In genomic region chr1:23403735-23404486, GRCh38 we compare ENCODE assay signal across 9 cellular contexts. TPM values are rescaled to one million over a fixed set of nuclear protein-coding genes. Genes with fewer than 3 reads are reported as not detected.
A peak's percentile ranks its signal among the peaks of the same experiment; 100 is the strongest.
DNase-seq lines count a peak whose midpoint lies in the region; ATAC-seq, FAIRE-seq and TF ChIP-seq lines count a peak whose summit lies in the region.
"Had no signal": no experiment of that assay in that cellular context is flagged by ENCODE, and none has a peak within 500 bp of the region (broad histone marks: within the 10 kb centered on the region; RNA-seq: fewer than 3 reads in every experiment).

No MANE protein-coding gene starts in this region.

- no peaks in the 10 kb centered on the region for H3K9me3 ChIP-seq in muscle layer of colon (ENCODE audit: low read length)

- H3K4me3 ChIP-seq in Jurkat, Clone E6-1 (ENCODE audit: low read length) = peak overlapping the region; percentile 27
- no peak overlapping the region for H3K4me3 ChIP-seq in muscle layer of colon (ENCODE audit: low read depth in 1 of 2, low read length in 2 of 2)

- H3K9ac ChIP-seq in muscle layer of colon (ENCODE audit: low read length) = no peak overlapping the region

- peak overlapping the region; percentile 71 for H3K27ac ChIP-seq in muscle layer of colon (ENCODE audit: low read depth, low read length)

- peak; percentile 95 for TF ChIP-seq CTCF in D721Med (IDR thresholded peaks at IDR 0.05; ENCODE audit: insufficient read depth, missing control alignments)

- FAIRE-seq in D721Med (lab: Jason Lieb, UNC) = no peak
- FAIRE-seq: colon had no signal

- H3K36me3 ChIP-seq in muscle layer of colon (ENCODE audit: insufficient read depth, low read length) = peaks cover 67% of the 10 kb centered on the region

- DNase-seq in D721Med (ENCODE audit: insufficient read length, low spot score) (peak; percentile 45), OCI-M1 (lab: John Stamatoyannopoulos, UW) (peak; percentile 92), activated T-cell treated with anti-CD3 and anti-CD28 coated beads for 48 hours (ENCODE audit: low read depth) (peak; percentile 83)
- DNase-seq in Jurkat, Clone E6-1 (ENCODE audit: low read depth, low spot score) = peak; percentile 80
- DNase-seq in stimulated activated CD8-positive, alpha-beta memory T cell treated with anti-CD3 and anti-CD28 coated beads, Interleukin-4, amount 100 ng/mL, for 48 hours = peak; percentile 97

- peak; percentile 90 for ATAC-seq in esophagus mucosa
- ATAC-seq in HG02852 (IDR thresholded peaks at IDR 0.05; ENCODE audit: unreplicated experiment) = no peak

- no peaks in the 10 kb centered on the region for H3K27me3 ChIP-seq in muscle layer of colon (ENCODE audit: control insufficient read depth in 1 of 2, insufficient read depth in 2 of 2, low read length in 2 of 2)

- peaks cover 19% of the 10 kb centered on the region for H3K4me1 ChIP-seq in muscle layer of colon (ENCODE audit: insufficient read depth, low read length)

RNA-seq across cellular contexts. Expression of gene TCEA3, which starts 20.6 kb away (rescaled TPM):
- not detected for polyA plus RNA-seq in Jurkat, Clone E6-1 (2012; ENCODE audit: insufficient read depth, insufficient read length)
- total RNA-seq in esophagus mucosa = 25.6 TPM

RNA-seq across cellular contexts. Expression of gene ZNF436, which starts 34.3 kb away (rescaled TPM):
- polyA plus RNA-seq in Jurkat, Clone E6-1 (2012; ENCODE audit: insufficient read depth, insufficient read length) = 6.7 TPM
- total RNA-seq in esophagus mucosa = 23.7 TPM

RNA-seq across cellular contexts. Expression of gene HNRNPR, which starts 59.8 kb away (rescaled TPM):
- polyA plus RNA-seq in Jurkat, Clone E6-1 (2012; ENCODE audit: insufficient read depth, insufficient read length) = 299 TPM
- 96.2 TPM for total RNA-seq in esophagus mucosa

Comparison
In these comparisons a context has a peak if more than half of its experiments do, and no peak if none do; other contexts are left out.
1. DNase-seq: peak in every context shown above with its lines; median percentile 97 in stimulated activated CD8-positive, alpha-beta memory T cell treated with anti-CD3 and anti-CD28 coated beads, Interleukin-4, amount 100 ng/mL, for 48 hours; 92 in OCI-M1; 83 in activated T-cell treated with anti-CD3 and anti-CD28 coated beads for 48 hours; 80 in Jurkat, Clone E6-1; 45 in D721Med.